16 cellular contexts compared by ENCODE assay signal in the genomic region with DNA sequence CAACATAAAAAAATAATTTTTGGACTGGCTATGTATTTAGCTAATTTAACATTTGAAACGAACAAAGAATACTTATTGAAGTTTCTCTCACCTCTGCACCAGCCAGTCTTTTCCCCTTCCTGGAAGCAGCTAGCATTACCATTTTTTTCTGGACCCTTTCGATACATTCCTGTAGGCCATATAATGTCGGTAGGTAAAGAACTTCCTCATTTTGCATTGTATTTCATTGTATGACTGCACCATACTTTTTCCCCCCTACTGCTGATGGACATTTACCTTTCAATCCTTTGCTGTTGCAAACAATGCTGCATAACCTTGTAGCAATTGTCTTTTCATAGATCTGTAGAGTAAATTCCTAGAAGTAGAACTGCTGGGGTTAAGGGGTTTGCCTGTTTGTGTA. TPM values are rescaled to one million over a fixed set of nuclear protein-coding genes. Genes with fewer than 3 reads are reported as not detected.
A peak's percentile ranks its signal among the peaks of the same experiment; 100 is the strongest.
DNase-seq lines count a peak whose midpoint lies in the region; ATAC-seq, FAIRE-seq and TF ChIP-seq lines count a peak whose summit lies in the region.
"Had no signal": no experiment of that assay in that cellular context is flagged by ENCODE, and none has a peak within 500 bp of the region (broad histone marks: within the 10 kb centered on the region; RNA-seq: fewer than 3 reads in every experiment).

No MANE protein-coding gene starts in this region.

- H3K27me3 ChIP-seq in HepG2 (ENCODE audit: control insufficient read depth in 1 of 2, insufficient read depth in 2 of 2, low read length in 2 of 2) (no peaks in the 10 kb centered on the region), right lobe of liver (no peaks in the 10 kb centered on the region), pancreas (no peaks in the 10 kb centered on the region)

- POLR2A ChIA-PET in HepG2 (lab: Yijun Ruan, JAX) (interaction anchor here (1.3 kb wide), 1 partner anchor 18 kb away, joined by 10 read pairs; a partner anchor contains a TSS), OCI-LY7 (lab: Charles Lee) (interaction anchor here (0.6 to 1.5 kb wide), 2 partner anchors 23 to 39 kb away, joined by 4 to 7 read pairs; no protein-coding TSS in a partner anchor), RWPE1 (lab: Yijun Ruan, JAX; ENCODE audit: low non-redundant PET) (no interaction called here)

- intact Hi-C loops in HepG2 (cut with micrococcal nuclease; ENCODE audit: unreplicated experiment) = no loop called here
- intact Hi-C loops in right lobe of liver (cut with DNase I) = no loop called here
- intact Hi-C loops in OCI-LY7 (cut with micrococcal nuclease; ENCODE audit: unreplicated experiment) = loop anchor here (5.0 kb wide), 1 partner anchor 50 kb away; no protein-coding TSS in a partner anchor
- intact Hi-C loops in left colon (cut with DNase I, micrococcal nuclease) = no loop called here
- intact Hi-C loops in pancreas (cut with DNase I) = no loop called here

- no peak for TF ChIP-seq RAD21 in HepG2 (CRISPR knock-in tag; IDR thresholded peaks at IDR 0.05)

- BruUV-seq in HepG2 (replicated peaks; lab: Mats Ljungman, UMichigan) = no TSS peak
- BruUV-seq in OCI-LY7 (replicated peaks; lab: Mats Ljungman, UMichigan) = no TSS peak

- no peaks in the 10 kb centered on the region for H4K20me1 ChIP-seq in HepG2 (ENCODE audit: insufficient read depth, low read length)
- no peaks in the 10 kb centered on the region for H4K20me1 ChIP-seq in OCI-LY7 (ENCODE audit: insufficient read depth, low read length)

- no peaks in the 10 kb centered on the region for H3K9me2 ChIP-seq in OCI-LY7 (ENCODE audit: insufficient read depth, low read length)

- no peak for FAIRE-seq in HepG2 (lab: Jason Lieb, UNC)
- no peak for FAIRE-seq in pancreas (lab: Jason Lieb, UNC)
- FAIRE-seq: GM12891 had no signal

- TF ChIP-seq POLR2A in HepG2 (IDR thresholded peaks at IDR 0.05; ENCODE audit: insufficient read depth in 1 of 2, low read depth in 2 of 2, low read length in 2 of 2) (no peak), right lobe of liver (IDR thresholded peaks at IDR 0.05) (no peak)

- TF ChIP-seq CTCF in HepG2 (CRISPR knock-in tag; IDR thresholded peaks at IDR 0.05) = no peak
- no peak for TF ChIP-seq CTCF in right lobe of liver (IDR thresholded peaks at IDR 0.05)
- TF ChIP-seq CTCF in OCI-LY7 (conservative IDR thresholded peaks at IDR 0.05; ENCODE audit: low read length) = no peak
- no peak for TF ChIP-seq CTCF in pancreas (IDR thresholded peaks at IDR 0.05)
- TF ChIP-seq CTCF in RWPE1 (conservative IDR thresholded peaks at IDR 0.05; ENCODE audit: low read depth) = no peak
- TF ChIP-seq CTCF in GM10266 (IDR thresholded peaks at IDR 0.05; ENCODE audit: control insufficient read depth, insufficient read depth, low read depth, missing control alignments) = no peak

- 94% methylated on average over 3 of the region's 3 CpGs for WGBS in HepG2 (ENCODE audit: low lambda C conversion rate)
- 79% methylated on average over 3 of the region's 3 CpGs for WGBS in right lobe of liver (ENCODE audit: insufficient coverage, low coverage, low lambda C conversion rate, missing lambda C conversion rate)
- 88 to 92% methylated on average over 3 of the region's 3 CpGs for WGBS in pancreas, 2 donors

- no peak overlapping the region for H3K9ac ChIP-seq in HepG2 (ENCODE audit: insufficient read depth, low read depth, low read length)

- peaks cover 70% of the 10 kb centered on the region for H3K79me2 ChIP-seq in HepG2 (ENCODE audit: insufficient read depth, low read length)
- H3K79me2 ChIP-seq in OCI-LY7 (ENCODE audit: insufficient read depth, low read depth, low read length) = peaks cover 85% of the 10 kb centered on the region

- ATAC-seq in HepG2 (no peak), right lobe of liver (no peak), left colon (peak; percentile 44), HG02588 (IDR thresholded peaks at IDR 0.05; ENCODE audit: unreplicated experiment) (no peak), pancreas (no peak)
- ATAC-seq: GM23338 had no signal

- H2AFZ ChIP-seq in HepG2 (ENCODE audit: low read length) = no peak overlapping the region
- no peak overlapping the region for H2AFZ ChIP-seq in OCI-LY7 (ENCODE audit: low read length)
- H2AFZ ChIP-seq: GM23338 had no signal

- no peaks in the 10 kb centered on the region for H3K9me3 ChIP-seq in HepG2 (ENCODE audit: low read length)
- no peaks in the 10 kb centered on the region for H3K9me3 ChIP-seq in right lobe of liver
- H3K9me3 ChIP-seq in OCI-LY7 (ENCODE audit: low read length) = peaks cover 20% of the 10 kb centered on the region
- no peaks in the 10 kb centered on the region for H3K9me3 ChIP-seq in pancreas

- H3K36me3 ChIP-seq in HepG2 (replicated peaks in 1 of 2; ENCODE audit: control insufficient read depth in 1 of 2, insufficient read depth in 2 of 2, low read length in 2 of 2) = peaks cover 1 to 11% of the 10 kb centered on the region in 2 experiments; a peak in 1 of 5 replicates
- no peaks in the 10 kb centered on the region for H3K36me3 ChIP-seq in right lobe of liver
- peaks cover 43% of the 10 kb centered on the region for H3K36me3 ChIP-seq in OCI-LY7 (ENCODE audit: insufficient read depth, low read length)
- no peaks in the 10 kb centered on the region for H3K36me3 ChIP-seq in pancreas

- H3K4me3 ChIP-seq in HepG2 (replicated peaks in 1 of 3; ENCODE audit: insufficient read depth in 1 of 3, low read depth in 2 of 3, low read length in 3 of 3) (no peak overlapping the region), right lobe of liver (no peak overlapping the region), OCI-LY7 (ENCODE audit: low read depth, low read length, poor library complexity, severe bottlenecking) (no peak overlapping the region), pancreas (no peak overlapping the region)
- H3K4me3 ChIP-seq: GM23338 had no signal

- in situ Hi-C loops in HepG2 (cut with HindIII; ENCODE audit: extremely low pct_ligation_motif_present, low pct_unique_long_range_greater_than_20kb) = no loop called here

- CTCF ChIA-PET in HepG2 (lab: Yijun Ruan, JAX; ENCODE audit: low intra/inter-chr PET ratio, low total read pairs) (no interaction called here), OCI-LY7 (lab: Charles Lee; ENCODE audit: unreplicated experiment) (no interaction called here), RWPE1 (lab: Yijun Ruan, JAX) (interaction anchor here (0.5 kb wide), 1 partner anchor 179 kb away, joined by 3 read pairs; no protein-coding TSS in a partner anchor)

- H3K4me1 ChIP-seq in HepG2 (ENCODE audit: insufficient read depth, low read length) (peaks cover 24% of the 10 kb centered on the region), right lobe of liver (peaks cover 0 to 3% (median under 1%) of the 10 kb centered on the region in 4 donors), OCI-LY7 (ENCODE audit: insufficient read depth, low read length, poor library complexity, severe bottlenecking) (peaks cover 49% of the 10 kb centered on the region), pancreas (no peaks in the 10 kb centered on the region)

- no peak for DNase-seq in HepG2 (ENCODE audit: low spot score)
- DNase-seq in right lobe of liver = no peak
- DNase-seq in OCI-LY7 (ENCODE audit: low spot score) = peak; percentile 23
- no peak for DNase-seq in left colon
- no peak for DNase-seq in pancreas
- no peak for DNase-seq in RWPE1 (ENCODE audit: low spot score)
- DNase-seq in GM10266 (ENCODE audit: extremely low spot score) = no peak
- DNase-seq: ACHN; C1 segment of cervical spinal cord; Calu3; CD4-positive, alpha-beta T cell; DMS 273 treated with DMSO at 0.1 percent for 48 hours; H9 had no signal

- H3K4me2 ChIP-seq in HepG2 (ENCODE audit: low read depth, low read length) = no peak overlapping the region
- peak overlapping the region; percentile 5; the same call in 1 of the 2 replicates for H3K4me2 ChIP-seq in OCI-LY7 (ENCODE audit: low read length)
- H3K4me2 ChIP-seq: GM23338 had no signal

- TF ChIP-seq EP300 in HepG2 (IDR thresholded peaks at IDR 0.05; ENCODE audit: low read depth in 2 of 2, low read length in 2 of 2) = no peak
- no peak for TF ChIP-seq EP300 in HepG2 (CRISPR knock-in tag; IDR thresholded peaks at IDR 0.05; ENCODE audit: borderline replicate concordance)

- H3K27ac ChIP-seq in HepG2 (ENCODE audit: extremely low read length, insufficient read depth, low read length) (no peak overlapping the region), right lobe of liver (no peak overlapping the region), OCI-LY7 (ENCODE audit: low read depth, low read length, poor library complexity, severe bottlenecking) (peak overlapping the region; percentile 2), pancreas (no peak overlapping the region), RWPE1 (no peak overlapping the region)

RNA-seq across cellular contexts. Expression of a gene that starts 17.6 kb away (rescaled TPM):
- total RNA-seq in HepG2 (2016; rRNA removed; fragmentation: Illumina TruSeq; extraction: Trizol) (6.3 and 7.3 TPM in 2 replicates), right lobe of liver (1 to 10 TPM; 4.5 to 7.3 (median 5.6) TPM), OCI-LY7 (2022) (20.7 and 22.2 TPM in 2 replicates), left colon (10 to 100 TPM; 26.9 to 27.3 TPM), pancreas (10 to 100 TPM in 1 of 6 donors, 1 to 10 TPM in 5; 4.7 to 11.6 (median 7.2) TPM)
- 25.1 and 25.7 TPM in 2 replicates for total RNA-seq in HepG2 (2016; cell fraction: cytosol; rRNA removed; fragmentation: Illumina TruSeq; extraction: Trizol; ENCODE audit: low read depth)
- 6.0 and 6.8 TPM in 2 replicates for total RNA-seq in HepG2 (2016; cell fraction: insoluble cytoplasmic fraction; rRNA removed; fragmentation: Illumina TruSeq; extraction: Trizol)
- total RNA-seq in HepG2 (2016; cell fraction: membrane; rRNA removed; fragmentation: Illumina TruSeq; extraction: Trizol) = 9.8 and 12.2 TPM in 2 replicates
- total RNA-seq in HepG2 (2016; cell fraction: nucleus; rRNA removed; fragmentation: Illumina TruSeq; extraction: Trizol) = 7.8 and 8.4 TPM in 2 replicates
- polyA plus RNA-seq in HepG2 (2011; rRNA removed) (20.8 and 21.2 TPM in 2 replicates), pancreas (1 to 10 TPM; 7.1 to 8.9 TPM)
- polyA plus RNA-seq in HepG2 (2011; cell fraction: cytosol; rRNA removed) = 13.2 and 14.1 TPM in 2 replicates
- polyA plus RNA-seq in HepG2 (2011; cell fraction: nucleus; rRNA removed) = 31.7 and 33.2 TPM in 2 replicates
- 10.5 and 11.1 TPM in 2 replicates for polyA plus RNA-seq in HepG2 (2012)
- 1.3 and 2.1 TPM in 2 replicates for polyA plus RNA-seq in HepG2 (2016; cell fraction: cytosol; fragmentation: Illumina TruSeq; extraction: Trizol; ENCODE audit: low read depth)
- polyA plus RNA-seq in HepG2 (2016; cell fraction: insoluble cytoplasmic fraction; fragmentation: Illumina TruSeq; extraction: Trizol; ENCODE audit: low read depth) = 8.7 and 11.6 TPM in 2 replicates
- polyA plus RNA-seq in HepG2 (2016; cell fraction: membrane; fragmentation: Illumina TruSeq; extraction: Trizol; ENCODE audit: low read depth) = 4.1 and 4.7 TPM in 2 replicates
- polyA plus RNA-seq in HepG2 (2016; cell fraction: nucleus; fragmentation: Illumina TruSeq; extraction: Trizol; ENCODE audit: insufficient read depth, low read depth) = 20.8 and 24.2 TPM in 2 replicates
- polyA minus RNA-seq in HepG2 (2011; rRNA and poly(A)+ RNA removed; ENCODE audit: low replicate concordance) = 20.8 and 48.6 TPM in 2 replicates
- polyA minus RNA-seq in HepG2 (2011; cell fraction: cytosol; rRNA and poly(A)+ RNA removed) = 24.4 TPM in 2 replicates
- 17.0 and 21.1 TPM in 2 replicates for polyA minus RNA-seq in HepG2 (2011; cell fraction: nucleus; rRNA and poly(A)+ RNA removed)
- total RNA-seq in OCI-LY7 (2014; rRNA removed; shearing (Covaris generic)) = 32.9 and 38.5 TPM in 2 replicates
